In the genomic region with DNA sequence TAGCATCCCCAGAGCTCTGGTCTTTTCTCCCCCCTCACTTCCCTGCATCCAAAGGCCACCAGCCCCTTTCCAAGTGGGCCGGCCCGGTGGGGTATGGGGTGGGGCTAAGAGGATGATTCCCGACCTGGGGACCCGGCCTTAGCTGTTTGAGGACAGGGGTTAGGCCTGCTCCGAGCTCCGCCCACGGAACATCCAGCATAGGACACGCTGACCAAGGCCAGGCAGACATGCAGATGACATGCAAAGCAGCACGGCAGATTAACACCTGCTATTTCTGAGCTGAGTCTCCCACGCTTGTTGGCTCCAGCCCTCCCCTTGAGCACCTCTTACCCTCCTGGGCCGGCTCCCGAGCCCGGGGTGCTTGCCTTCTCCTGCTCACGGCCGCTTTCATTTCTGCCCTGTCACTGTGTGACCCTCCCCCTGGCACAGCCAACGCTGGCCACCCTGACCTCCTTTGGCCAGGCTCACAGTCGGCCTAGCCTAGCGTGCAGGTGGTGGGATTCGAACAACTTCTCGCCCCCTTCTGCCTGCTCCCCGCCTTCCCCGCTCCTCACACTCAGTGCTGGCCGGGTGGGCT, we compare ENCODE assay signal across 17 cellular contexts. TPM values are rescaled to one million over a fixed set of nuclear protein-coding genes. Genes with fewer than 3 reads are reported as not detected.
DNase-seq lines count a peak whose midpoint lies in the region; ATAC-seq, FAIRE-seq and TF ChIP-seq lines count a peak whose summit lies in the region.
"Had no signal": no experiment of that assay in that cellular context is flagged by ENCODE, and none has a peak within 500 bp of the region (broad histone marks: within the 10 kb centered on the region; RNA-seq: fewer than 3 reads in every experiment).

No MANE protein-coding gene starts in this region.

- peak overlapping the region; percentile 74 for H2AFZ ChIP-seq in K562 (ENCODE audit: low read depth, low read length)

- TF ChIP-seq CTCF in HFFc6 (IDR thresholded peaks at IDR 0.05) (no peak), K562 (IDR thresholded peaks at IDR 0.05 in 2 of 3, conservative IDR thresholded peaks at IDR 0.05 in 1 of 3; ENCODE audit: insufficient read depth in 2 of 3, low read depth in 1 of 3, low read length in 3 of 3) (no peak), gastrocnemius medialis (IDR thresholded peaks at IDR 0.05 in 4 of 5, conservative IDR thresholded peaks at IDR 0.05 in 1 of 5) (no peak)

- TF ChIP-seq EP300 in K562 (IDR thresholded peaks at IDR 0.05; ENCODE audit: low read length), result no peak

- H3K27me3 ChIP-seq in K562 (ENCODE audit: control insufficient read depth in 2 of 2, insufficient read depth in 2 of 2, low read length in 2 of 2) (no peaks in the 10 kb centered on the region), gastrocnemius medialis (no peaks in the 10 kb centered on the region)

- peaks cover 5% of the 10 kb centered on the region; the same call in 1 of the 2 replicates for H4K20me1 ChIP-seq in K562 (replicated peaks; ENCODE audit: control insufficient read depth, insufficient read depth, low read length)

- H3K4me2 ChIP-seq in K562 (ENCODE audit: insufficient read depth, low read length), result peak overlapping the region; percentile 71

- CTCF ChIA-PET in K562 (lab: Yijun Ruan, JAX; ENCODE audit: low intra/inter-chr PET ratio), result no interaction called here
- CTCF ChIA-PET in activated CD4-positive, alpha-beta memory T cell treated with anti-CD3 and anti-CD28 coated beads for 36 hours (lab: Charles Lee), result no interaction called here

- no peak overlapping the region for H3K4me3 Mint-ChIP-seq in HFFc6
- H3K4me3 Mint-ChIP-seq in activated CD4-positive, alpha-beta memory T cell treated with anti-CD3 and anti-CD28 coated beads for 36 hours, result no peak overlapping the region
- H3K4me3 Mint-ChIP-seq: naive thymus-derived CD8-positive, alpha-beta T cell; T-helper 2 cell treated with Interferon-gamma antibody and Interleukin-4, amounts not matched to agents 5 μg/mL and 100 μg/mL, for 36 hours had no signal

- H3K9me3 ChIP-seq in K562 (replicated peaks; ENCODE audit: control insufficient read depth, insufficient read depth, low read depth, low read length) (no peaks in the 10 kb centered on the region), gastrocnemius medialis (no peaks in the 10 kb centered on the region)

- POLR2A ChIA-PET in K562 (lab: Yijun Ruan, JAX), result interaction anchor here (0.6 to 1.4 kb wide), 2 partner anchors 82 to 112 kb away, joined by 3 to 4 read pairs; no protein-coding TSS in a partner anchor
- POLR2A ChIA-PET in activated CD4-positive, alpha-beta memory T cell treated with anti-CD3 and anti-CD28 coated beads for 36 hours (lab: Charles Lee), result no interaction called here

- H3K36me3 ChIP-seq in K562 (ENCODE audit: control insufficient read depth, insufficient read depth, low read length), result peaks cover 59% of the 10 kb centered on the region
- H3K36me3 ChIP-seq in gastrocnemius medialis, result peaks cover 0 to 10% of the 10 kb centered on the region in 2 donors

- no peak for TF ChIP-seq RAD21 in K562 (CRISPR knock-in tag; conservative IDR thresholded peaks at IDR 0.05 in 1 of 2, IDR thresholded peaks at IDR 0.05 in 1 of 2)

- no peak for DNase-seq in HFFc6
- DNase-seq in K562 (ENCODE audit: extremely low read depth in 1 of 4, low spot score in 3 of 4), result peak; percentile 69 to 87 (median 78)
- DNase-seq in iPS-NIHi11 (ENCODE audit: low spot score), result peak; percentile 69
- DNase-seq in gastrocnemius medialis, result peak; percentile 62 to 92
- no peak for DNase-seq in activated CD4-positive, alpha-beta memory T cell treated with anti-CD3 and anti-CD28 coated beads for 36 hours
- DNase-seq in DMS153 (lab: John Stamatoyannopoulos, UW), result no peak
- no peak for DNase-seq in NCI-H446 (lab: John Stamatoyannopoulos, UW)
- DNase-seq: activated CD4-positive, alpha-beta T cell treated with anti-CD3 and anti-CD28 coated beads, Interleukin-2, amount 50 U/mL, for 1 hour; activated T-cell treated with anti-CD3 and anti-CD28 coated beads, Interleukin-2, amount 50 U/mL, for 48 hours; AML-193; left colon; naive thymus-derived CD8-positive, alpha-beta T cell; NCI-H1694; RPMI8226 had no signal

- H3K4me1 Mint-ChIP-seq in HFFc6 (ENCODE audit: low read depth), result peaks cover 21% of the 10 kb centered on the region
- H3K4me1 Mint-ChIP-seq in activated CD4-positive, alpha-beta memory T cell treated with anti-CD3 and anti-CD28 coated beads for 36 hours (ENCODE audit: low read depth), result no peaks in the 10 kb centered on the region
- H3K4me1 Mint-ChIP-seq: naive thymus-derived CD8-positive, alpha-beta T cell had no signal

- BruUV-seq in K562 (replicated peaks; lab: Mats Ljungman, UMichigan), result no TSS peak

- intact Hi-C loops in K562 (cut with micrococcal nuclease), result loop anchor here (5.0 kb wide), 1 partner anchor 37 kb away; no protein-coding TSS in a partner anchor
- intact Hi-C loops in gastrocnemius medialis (cut with DNase I; ENCODE audit: low total_unique reads), result loop anchor here (1.0 kb wide), 1 partner anchor 36 kb away; no protein-coding TSS in a partner anchor
- intact Hi-C loops in activated CD4-positive, alpha-beta memory T cell treated with anti-CD3 and anti-CD28 coated beads for 36 hours (cut with micrococcal nuclease), result no loop called here

- WGBS in K562 (ENCODE audit: insufficient coverage, low coverage, missing lambda C conversion rate), result 14% methylated on average over 22 of the region's 23 CpGs

- FAIRE-seq in K562 (lab: Jason Lieb, UNC), result no peak

- H3K36me3 Mint-ChIP-seq in HFFc6 (ENCODE audit: low read depth), result no peaks in the 10 kb centered on the region; the same call in 1 of the 2 replicates
- no peaks in the 10 kb centered on the region for H3K36me3 Mint-ChIP-seq in activated CD4-positive, alpha-beta memory T cell treated with anti-CD3 and anti-CD28 coated beads for 36 hours
- H3K36me3 Mint-ChIP-seq: naive thymus-derived CD8-positive, alpha-beta T cell had no signal

- H3K9me3 Mint-ChIP-seq in HFFc6, result no peaks in the 10 kb centered on the region
- H3K9me3 Mint-ChIP-seq in activated CD4-positive, alpha-beta memory T cell treated with anti-CD3 and anti-CD28 coated beads for 36 hours, result no peaks in the 10 kb centered on the region
- H3K9me3 Mint-ChIP-seq: naive thymus-derived CD8-positive, alpha-beta T cell; T-helper 2 cell treated with Interferon-gamma antibody and Interleukin-4, amounts not matched to agents 5 μg/mL and 100 μg/mL, for 36 hours had no signal

- TF ChIP-seq POLR2A in K562 (conservative IDR thresholded peaks at IDR 0.05) (no peak), gastrocnemius medialis (IDR thresholded peaks at IDR 0.05) (peak in 1 of 2 donors; percentile 4)

- H3K27ac Mint-ChIP-seq in HFFc6, result peak overlapping the region; percentile 69; the same call in 1 of the 2 replicates
- no peak overlapping the region for H3K27ac Mint-ChIP-seq in activated CD4-positive, alpha-beta memory T cell treated with anti-CD3 and anti-CD28 coated beads for 36 hours
- H3K27ac Mint-ChIP-seq: naive thymus-derived CD8-positive, alpha-beta T cell; T-helper 2 cell treated with Interferon-gamma antibody and Interleukin-4, amounts not matched to agents 5 μg/mL and 100 μg/mL, for 36 hours had no signal

- peaks cover 2% of the 10 kb centered on the region for H3K27me3 Mint-ChIP-seq in HFFc6 (ENCODE audit: insufficient read depth)
- H3K27me3 Mint-ChIP-seq in activated CD4-positive, alpha-beta memory T cell treated with anti-CD3 and anti-CD28 coated beads for 36 hours, result peaks cover 2% of the 10 kb centered on the region

- peak overlapping the region; percentile 26 for H3K4me3 ChIP-seq in K562
- peak overlapping the region; percentile 21 to 46 (median 32) for H3K4me3 ChIP-seq in gastrocnemius medialis
- H3K4me3 ChIP-seq: coronary artery had no signal

- H3K4me1 ChIP-seq in K562 (replicated peaks in 1 of 2; ENCODE audit: control insufficient read depth in 2 of 2, insufficient read depth in 2 of 2, low read length in 2 of 2) (peaks cover 19 to 31% of the 10 kb centered on the region in 2 experiments), gastrocnemius medialis (peaks cover 55 to 73% of the 10 kb centered on the region in 2 donors)

- H3K27ac ChIP-seq in K562 (ENCODE audit: extremely low read depth, low read depth, low read length), result peak overlapping the region; percentile 94
- peak overlapping the region; percentile 95 to 99 (median 97) for H3K27ac ChIP-seq in gastrocnemius medialis

- H3K79me2 ChIP-seq in K562 (ENCODE audit: control insufficient read depth, insufficient read depth, low read length), result peaks cover 20% of the 10 kb centered on the region; the same call in 2 of the 3 replicates

- ATAC-seq in K562, result peak; percentile 89
- peak; percentile 43 to 45 for ATAC-seq in gastrocnemius medialis
- no peak for ATAC-seq in HG02763 (IDR thresholded peaks at IDR 0.05; ENCODE audit: unreplicated experiment)
- ATAC-seq: left colon; naive thymus-derived CD8-positive, alpha-beta T cell had no signal

- H3K9me1 ChIP-seq in K562 (ENCODE audit: control insufficient read depth, insufficient read depth, low read length), result peaks cover 3% of the 10 kb centered on the region

- in situ Hi-C loops in K562 (cut with MboI), result no loop called here
- in situ Hi-C loops in gastrocnemius medialis (cut with MboI; ENCODE audit: low sequenced_read_pairs in 4 of 4), result no loop called here

- peak overlapping the region; percentile 62 to 64 for H3K9ac ChIP-seq in K562 (ENCODE audit: insufficient read depth in 1 of 2, low read depth in 2 of 2, low read length in 2 of 2)

RNA-seq across cellular contexts. Expression of gene TEAD4, which starts 40.2 kb away (rescaled TPM):
- 10 to 100 TPM; 22.2 to 26.2 (median 24.7) TPM for total RNA-seq in HFFc6 (2021; fragmentation: NEBNext Ultra II Directional; extraction: Animal tissue kit (Norgen Biotek cat#: 25700))
- total RNA-seq in K562 (2011; cell fraction: chromatin; rRNA removed; ENCODE audit: low replicate concordance), result 7.9 and 24.9 TPM in 2 replicates
- 18.8 and 20.4 TPM in 2 replicates for total RNA-seq in K562 (2011; cell fraction: nucleolus; rRNA removed)
- total RNA-seq in K562 (2011; cell fraction: nucleoplasm; rRNA removed), result 15.1 and 16.4 TPM in 2 replicates
- total RNA-seq in K562 (2014; rRNA removed) (23.9 and 27.2 TPM in 2 replicates), K562 (2014; rRNA removed; fragmentation: Illumina TruSeq; extraction: Trizol) (13.4 and 15.7 TPM in 2 replicates), K562 (2015; rRNA removed; fragmentation: Illumina TruSeq; extraction: Trizol) (15.1 and 16.1 TPM in 2 replicates), K562 (2021) (38.6 and 40.0 TPM in 2 replicates), gastrocnemius medialis (100 to 1,000 TPM in 2 of 4 donors, 10 to 100 TPM in 2; 91.1 to 201 (median 122) TPM)
- polyA plus RNA-seq in K562 (2011; rRNA removed) (17.0 and 21.3 TPM in 2 replicates), K562 (2014; fragmentation: Illumina TruSeq; extraction: Trizol) (23.7 and 30.8 TPM in 2 replicates), K562 (2014; fragmentation: Nextera tagmentation; extraction: Ambion mirVana) (1 to 10 TPM in 1 of 2 experiments, under 1 TPM in 1; 0.82 to 1.3 TPM), K562 (2014; rRNA removed) (29.6 and 31.8 TPM in 2 replicates)
- polyA plus RNA-seq in K562 (2011; cell fraction: cytosol; rRNA removed), result 22.3 and 41.2 TPM in 2 replicates
- 13.3 and 19.3 TPM in 2 replicates for polyA plus RNA-seq in K562 (2011; cell fraction: nucleus; rRNA removed)
- 18.1 and 27.4 TPM in 2 replicates for polyA plus RNA-seq in K562 (2012)
- 14.5 and 17.3 TPM in 2 replicates for polyA minus RNA-seq in K562 (2011; rRNA and poly(A)+ RNA removed)
- 20.2 and 25.8 TPM in 2 replicates for polyA minus RNA-seq in K562 (2011; cell fraction: cytosol; rRNA and poly(A)+ RNA removed)
- 7.4 and 7.9 TPM in 2 replicates for polyA minus RNA-seq in K562 (2011; cell fraction: nucleus; rRNA and poly(A)+ RNA removed)
- total RNA-seq in activated CD4-positive, alpha-beta memory T cell treated with anti-CD3 and anti-CD28 coated beads for 36 hours, result 1 to 10 TPM; 3.2 to 3.8 TPM
- total RNA-seq: naive thymus-derived CD8-positive, alpha-beta T cell had no signal
- polyA plus RNA-seq: naive thymus-derived CD8-positive, alpha-beta T cell had no signal

Comparison
In these comparisons a context has a peak if more than half of its experiments do, and no peak if none do; other contexts are left out.
1. DNase-seq: peak in K562 (4 of 4), iPS-NIHi11 (single experiment) and gastrocnemius medialis (2 of 2); none in HFFc6 (single experiment), activated CD4-positive, alpha-beta memory T cell treated with anti-CD3 and anti-CD28 coated beads for 36 hours (single experiment), DMS153 (single experiment) and NCI-H446 (0 of 2).